In genomic region chr7:139871276-139871675, GRCh38 we compare ENCODE assay signal across 1 cellular context.
TF ChIP-seq lines count a peak whose summit lies in the region.

No MANE protein-coding gene starts in this region.

TF ChIP-seq in endothelial cell of umbilical vein, 7 proteins besides CTCF, POLR2A, EP300 and RAD21 (continued from another document):
- TF ChIP-seq FOS (IDR thresholded peaks at IDR 0.05; ENCODE audit: borderline replicate concordance, insufficient read depth, low read length) (no peak), POLR2AphosphoS5 (IDR thresholded peaks at IDR 0.05; ENCODE audit: insufficient read depth, low read depth, low read length) (no peak), MAX (IDR thresholded peaks at IDR 0.05; ENCODE audit: insufficient read depth, insufficient read length) (no peak)
TF ChIP-seq in endothelial cell of umbilical vein: peak in this region for 0.
